Comparison of ENCODE assay signal across 10 cellular contexts in the genomic region with DNA sequence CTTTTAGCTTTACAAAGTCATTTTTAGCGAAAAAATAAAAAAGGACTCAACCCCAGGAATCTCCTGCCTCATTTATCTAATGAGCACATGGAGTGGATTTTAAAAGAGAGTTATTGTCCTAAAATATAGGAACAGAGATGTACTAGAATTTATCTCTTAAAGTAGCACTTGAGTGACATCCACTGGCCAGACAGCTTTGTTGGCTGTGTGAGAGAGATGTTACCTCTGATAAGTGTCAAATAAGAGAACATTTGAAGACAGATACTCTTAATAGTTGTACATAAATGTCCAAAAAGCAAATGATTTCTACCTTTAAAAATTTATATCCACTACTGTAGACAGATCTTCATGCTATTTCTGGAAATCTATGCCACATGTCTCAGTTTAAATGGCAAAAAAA. TPM values are rescaled to one million over a fixed set of nuclear protein-coding genes. Genes with fewer than 3 reads are reported as not detected.
A peak's percentile ranks its signal among the peaks of the same experiment; 100 is the strongest.
DNase-seq lines count a peak whose midpoint lies in the region; ATAC-seq and TF ChIP-seq lines count a peak whose summit lies in the region.
"Had no signal": no experiment of that assay in that cellular context is flagged by ENCODE, and none has a peak within 500 bp of the region (broad histone marks: within the 10 kb centered on the region; RNA-seq: fewer than 3 reads in every experiment).

No MANE protein-coding gene starts in this region.

- no peak overlapping the region for H4K91ac ChIP-seq in H9 (ENCODE audit: insufficient read length, low read depth, low read length)

- no peaks in the 10 kb centered on the region for H4K20me1 ChIP-seq in H9 (ENCODE audit: control insufficient read depth, insufficient read depth, insufficient read length)

- no peak for TF ChIP-seq POLR2A in gastroesophageal sphincter (IDR thresholded peaks at IDR 0.05)

- H3K9me3 ChIP-seq in H9 (ENCODE audit: control insufficient read depth, low read depth, low read length) (no peaks in the 10 kb centered on the region), gastroesophageal sphincter (peaks cover 0 to 9% (median 0%) of the 10 kb centered on the region in 3 donors)
- H3K9me3 ChIP-seq: thoracic aorta had no signal

- POLR2A ChIA-PET in WTC11 (lab: Charles Lee) = interaction anchor here (0.7 kb wide), 1 partner anchor 31 kb away, joined by 3 read pairs; no protein-coding TSS in a partner anchor

- DNase-seq in AG09319 (ENCODE audit: extremely low read depth, low read depth) (no peak), H9 (no peak), RKO (ENCODE audit: low spot score) (peak; percentile 69), glomerular visceral epithelial cell (ENCODE audit: extremely low spot score) (peak; percentile 59), WTC11 (ENCODE audit: low spot score) (no peak), GDM1 (lab: John Stamatoyannopoulos, UW) (no peak), KG1 (lab: John Stamatoyannopoulos, UW) (no peak)
- DNase-seq: left cardiac atrium had no signal

- no peak overlapping the region for H4K5ac ChIP-seq in H9 (ENCODE audit: insufficient read length, low read depth, low read length)

- H2BK20ac ChIP-seq in H9 (ENCODE audit: low read depth, low read length, poor library complexity, severe bottlenecking) = no peak overlapping the region

- H3K4me1 Mint-ChIP-seq in H9 = peaks cover 4 to 5% of the 10 kb centered on the region in 2 experiments; a peak in 3 of 4 replicates
- no peaks in the 10 kb centered on the region; the same call in 1 of the 2 replicates for H3K4me1 Mint-ChIP-seq in WTC11

- WGBS in H9 (ENCODE audit: extremely low coverage, insufficient read length, low lambda C conversion rate) = no CpG with 5 or more reads among the region's 1 CpG
- WGBS in gastroesophageal sphincter (ENCODE audit: low coverage in 1 of 2), 2 donors = 60 to 90% methylated on average over 1 of the region's 1 CpG

- H2AFZ ChIP-seq in H9 (ENCODE audit: low read length) = no peak overlapping the region

- H3K79me2 ChIP-seq in H9 (ENCODE audit: insufficient read depth, low read length) = no peaks in the 10 kb centered on the region

- no peak overlapping the region for H3K4ac ChIP-seq in H9 (ENCODE audit: low read depth, low read length)

- H2BK5ac ChIP-seq in H9 (ENCODE audit: insufficient read length, low read length) = no peak overlapping the region

- no peak overlapping the region for H2BK120ac ChIP-seq in H9 (ENCODE audit: low read depth, low read length, poor library complexity, severe bottlenecking)

- CTCF ChIA-PET in WTC11 (lab: Charles Lee) = interaction anchor here (1.1 to 1.8 kb wide), 6 partner anchors 12 to 145 kb away, joined by 3 to 34 read pairs (median 4); partner anchors contain the start of genes GFM1, LXN and MFSD1

- no peak overlapping the region for H3K4me2 ChIP-seq in H9 (ENCODE audit: insufficient read depth, insufficient read length, low read length)

- no peaks in the 10 kb centered on the region for H3K9me3 Mint-ChIP-seq in H9
- H3K9me3 Mint-ChIP-seq in WTC11 = no peaks in the 10 kb centered on the region

- no peaks in the 10 kb centered on the region for H3K79me1 ChIP-seq in H9 (ENCODE audit: insufficient read depth, low read depth, low read length, poor library complexity, severe bottlenecking)

- no peaks in the 10 kb centered on the region for H3K36me3 ChIP-seq in gastroesophageal sphincter
- H3K36me3 ChIP-seq: thoracic aorta had no signal

- H3K4me3 Mint-ChIP-seq in H9 = no peak overlapping the region
- H3K4me3 Mint-ChIP-seq in WTC11 = no peak overlapping the region

- no peak overlapping the region for H2AK5ac ChIP-seq in H9 (ENCODE audit: insufficient read length, low read length)

- ATAC-seq in gastroesophageal sphincter = no peak
- no peak for ATAC-seq in WTC11

- no peak overlapping the region for H3T11ph ChIP-seq in H9 (ENCODE audit: low read length)

- no peak overlapping the region for H3K14ac ChIP-seq in H9 (ENCODE audit: insufficient read depth, low read length)

- TF ChIP-seq CTCF in AG09319 (IDR thresholded peaks at IDR 0.05; ENCODE audit: low read depth, low read length) (peak; percentile 64), H9 (conservative IDR thresholded peaks at IDR 0.05) (peak; percentile 48; the same call in 2 of the 3 replicates), gastroesophageal sphincter (IDR thresholded peaks at IDR 0.05) (peak in 2 of 4 experiments; percentile 31 to 42), WTC11 (IDR thresholded peaks at IDR 0.05) (no peak)

- H3K27me3 ChIP-seq in H9 (ENCODE audit: insufficient read depth, low read length) (no peaks in the 10 kb centered on the region), gastroesophageal sphincter (no peaks in the 10 kb centered on the region)

- H3K23me2 ChIP-seq in H9 (ENCODE audit: insufficient read length, low read depth, low read length, poor library complexity, severe bottlenecking) = no peaks in the 10 kb centered on the region

- H2BK15ac ChIP-seq in H9 (ENCODE audit: low read depth, low read length) = no peak overlapping the region

- H3K27ac ChIP-seq in H9 (ENCODE audit: insufficient read length, low read depth, low read length) (no peak overlapping the region), gastroesophageal sphincter (no peak overlapping the region)
- H3K27ac ChIP-seq: thoracic aorta had no signal

- H3K9ac ChIP-seq in H9 (ENCODE audit: extremely low read depth, insufficient read length, low read length) = no peak overlapping the region

- no peak overlapping the region for H4K8ac ChIP-seq in H9 (replicated peaks; ENCODE audit: insufficient read length, low read depth, low read length)

- H3K4me1 ChIP-seq in H9 (ENCODE audit: insufficient read depth, low read length) (no peaks in the 10 kb centered on the region), gastroesophageal sphincter (peaks cover 0 to 20% (median 0%) of the 10 kb centered on the region in 3 donors)

- H3K27ac Mint-ChIP-seq in H9 (no peak overlapping the region), WTC11 (no peak overlapping the region)

- H2BK12ac ChIP-seq in H9 (ENCODE audit: insufficient read length, low read depth, low read length) = no peak overlapping the region

- no peak overlapping the region for H3K56ac ChIP-seq in H9 (ENCODE audit: insufficient read length, low read depth, low read length)

- H3K27me3 Mint-ChIP-seq in H9 (ENCODE audit: low read depth) (peaks cover 6% of the 10 kb centered on the region), WTC11 (ENCODE audit: low read depth) (0 out of 2 replicates have a peak, but pooled peaks cover 2% of the 10 kb centered on the region)

- TF ChIP-seq EP300 in gastroesophageal sphincter (IDR thresholded peaks at IDR 0.05) = no peak

- H3K4me3 ChIP-seq in gastroesophageal sphincter = no peak overlapping the region
- H3K4me3 ChIP-seq: thoracic aorta had no signal

- H3K36me3 Mint-ChIP-seq in H9 (ENCODE audit: insufficient read depth in 1 of 3, low read depth in 3 of 3) (no peaks in the 10 kb centered on the region), WTC11 (no peaks in the 10 kb centered on the region)

- H3K18ac ChIP-seq in H9 (ENCODE audit: insufficient read length, low read depth, low read length) = no peak overlapping the region

- no peak overlapping the region for H3K23ac ChIP-seq in H9 (ENCODE audit: insufficient read length, low read depth, low read length)

TF ChIP-seq in WTC11, 78 proteins besides CTCF, POLR2A, EP300 and RAD21:
- TF ChIP-seq TEAD1 (CRISPR knock-in tag; IDR thresholded peaks at IDR 0.05) = no peak
- TF ChIP-seq PRRX2 (CRISPR knock-in tag; IDR thresholded peaks at IDR 0.05) = no peak
- TF ChIP-seq FOXJ3 (CRISPR knock-in tag; IDR thresholded peaks at IDR 0.05; ENCODE audit: borderline replicate concordance) = no peak
- TF ChIP-seq ATF6 (CRISPR knock-in tag; IDR thresholded peaks at IDR 0.05) = no peak
TF ChIP-seq in WTC11: peak in this region for 0.

RNA-seq across cellular contexts. Expression of gene MFSD1, which starts 12.3 kb away (rescaled TPM):
- total RNA-seq in H9 (2021) (9.5 and 10.4 TPM in 2 replicates), gastroesophageal sphincter (10 to 100 TPM; 36.3 to 93.8 (median 65.2) TPM), WTC11 (2021) (6.6 to 8.2 TPM (median 6.7 TPM) in 3 replicates)

RNA-seq across cellular contexts. Expression of gene RARRES1, which starts 57.3 kb away (rescaled TPM):
- total RNA-seq in H9 (2021) (0.72 and 0.81 TPM in 2 replicates), gastroesophageal sphincter (100 to 1,000 TPM in 1 of 4 donors, 10 to 100 TPM in 2, 1 to 10 TPM in 1; 4.8 to 110 (median 42.7) TPM), WTC11 (2021) (0.16 to 1.4 TPM (median 0.35 TPM) in 3 replicates)

Comparison
In these comparisons a context has a peak if more than half of its experiments do, and no peak if none do; other contexts are left out.
1. DNase-seq: peak in RKO (single experiment) and glomerular visceral epithelial cell (single experiment); none in AG09319 (single experiment), H9 (single experiment), WTC11 (single experiment), GDM1 (single experiment) and KG1 (single experiment).